Comparison of ENCODE assay signal across 25 cellular contexts in the genomic region with DNA sequence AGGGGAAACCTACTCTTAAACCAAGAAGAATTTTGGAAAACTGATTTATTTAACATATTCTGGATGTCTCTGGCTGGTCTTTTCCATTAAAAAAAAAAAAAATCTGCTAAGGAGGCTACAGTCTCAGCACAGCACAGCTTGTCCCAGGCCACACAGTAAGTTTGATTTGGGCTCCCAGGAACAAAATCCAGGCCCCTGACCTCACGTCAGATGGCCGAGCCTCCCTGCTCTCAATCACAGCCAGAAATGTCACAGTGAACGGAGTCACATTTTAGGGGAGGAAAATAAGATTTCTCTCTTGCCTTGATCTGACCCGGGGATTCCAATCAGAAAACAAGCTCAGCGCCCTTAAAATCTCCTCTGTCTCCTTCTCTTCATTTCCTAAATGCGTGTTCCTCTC.
"Had no signal": no experiment of that assay in that cellular context is flagged by ENCODE, and none has a peak within 500 bp of the region (broad histone marks: within the 10 kb centered on the region; RNA-seq: fewer than 3 reads in every experiment).

No MANE protein-coding gene starts in this region.

- ATAC-seq: activated T-cell treated with anti-CD3 and anti-CD28 coated beads, Interleukin-2, amount 50 U/mL, for 4 hours had no signal

- H3K9ac ChIP-seq: KMS-11 had no signal

- H3K4me2 ChIP-seq: KMS-11 had no signal

- H3K4me1 Mint-ChIP-seq: central memory CD8-positive, alpha-beta T cell had no signal

- DNase-seq: activated B cell treated with CpG ODN at 0.5 μM for 24 hours; activated CD4-positive, alpha-beta memory T cell treated with anti-CD3 and anti-CD28 coated beads for 36 hours; activated CD4-positive, alpha-beta T cell treated with anti-CD3 and anti-CD28 coated beads for 1 hour; activated CD4-positive, alpha-beta T cell treated with anti-CD3 and anti-CD28 coated beads, Interleukin-2, amount 10 ng/mL, durations not matched to agents 7 days and 5 days; activated CD8-positive, alpha-beta memory T cell treated with anti-CD3 and anti-CD28 coated beads for 24 hours; activated effector memory CD4-positive, alpha-beta T cell treated with anti-CD3 and anti-CD28 coated beads, Interleukin-2, amount 50 U/mL, for 16 hours; activated naive CD4-positive, alpha-beta T cell treated with Interleukin-2 at 50 U/mL for 16 hours; activated T-cell treated with anti-CD3 and anti-CD28 coated beads, Interleukin-2, amount 50 U/mL, for 4 hours; amygdala; NCI-H1092; NCI-H1417; NCI-H1930; NCI-H2107; NCI-H2171 treated with DMSO at 0.1 percent for 48 hours; NCI-H226; NCI-H510A; NCI-H69; Peyer's patch; SHP77 had no signal

- H3K27ac Mint-ChIP-seq: activated B cell treated with CpG ODN at 0.5 μM for 24 hours; activated CD4-positive, alpha-beta memory T cell treated with anti-CD3 and anti-CD28 coated beads for 36 hours; activated CD4-positive, alpha-beta T cell treated with anti-CD3 and anti-CD28 coated beads, Interleukin-2, amount 10 ng/mL, durations not matched to agents 7 days and 5 days; activated naive CD8-positive, alpha-beta T cell; brain; T-helper 1 cell treated with Interleukin-12 subunit alpha and Interleukin-12 subunit beta and Interleukin-4 antibody, amounts not matched to agents 30 μg/mL and 1 μg/mL, for 36 hours had no signal

- H3K9me3 Mint-ChIP-seq: activated B cell treated with CpG ODN at 0.5 μM for 24 hours; activated CD4-positive, alpha-beta memory T cell treated with anti-CD3 and anti-CD28 coated beads for 36 hours; activated CD4-positive, alpha-beta T cell treated with anti-CD3 and anti-CD28 coated beads, Interleukin-2, amount 10 ng/mL, durations not matched to agents 7 days and 5 days; activated T-cell treated with anti-CD3 and anti-CD28 coated beads, Interleukin-2, amount 50 U/mL, for 4 hours; central memory CD8-positive, alpha-beta T cell; T-helper 1 cell treated with Interleukin-12 subunit alpha and Interleukin-12 subunit beta and Interleukin-4 antibody, amounts not matched to agents 30 μg/mL and 1 μg/mL, for 36 hours had no signal

- H3K4me3 Mint-ChIP-seq: activated B cell treated with CpG ODN at 0.5 μM for 24 hours; activated CD4-positive, alpha-beta memory T cell treated with anti-CD3 and anti-CD28 coated beads for 36 hours; activated CD4-positive, alpha-beta T cell treated with anti-CD3 and anti-CD28 coated beads, Interleukin-2, amount 10 ng/mL, durations not matched to agents 7 days and 5 days; activated T-cell treated with anti-CD3 and anti-CD28 coated beads, Interleukin-2, amount 50 U/mL, for 4 hours; T-helper 1 cell treated with Interleukin-12 subunit alpha and Interleukin-12 subunit beta and Interleukin-4 antibody, amounts not matched to agents 30 μg/mL and 1 μg/mL, for 36 hours had no signal

- H3K4me3 ChIP-seq: Peyer's patch, SJSA1 had no signal

- H3K36me3 ChIP-seq: Peyer's patch, SJSA1 had no signal

- H3K27ac ChIP-seq: KMS-11, Peyer's patch, SJSA1 had no signal

- H3K9me3 ChIP-seq: Peyer's patch, SJSA1 had no signal

- H3K4me1 ChIP-seq: SJSA1 had no signal

- H3K36me3 Mint-ChIP-seq: activated CD4-positive, alpha-beta memory T cell treated with anti-CD3 and anti-CD28 coated beads for 36 hours; activated naive CD8-positive, alpha-beta T cell; brain had no signal
